ENCODE assay signal across 9 cellular contexts in the genomic region with DNA sequence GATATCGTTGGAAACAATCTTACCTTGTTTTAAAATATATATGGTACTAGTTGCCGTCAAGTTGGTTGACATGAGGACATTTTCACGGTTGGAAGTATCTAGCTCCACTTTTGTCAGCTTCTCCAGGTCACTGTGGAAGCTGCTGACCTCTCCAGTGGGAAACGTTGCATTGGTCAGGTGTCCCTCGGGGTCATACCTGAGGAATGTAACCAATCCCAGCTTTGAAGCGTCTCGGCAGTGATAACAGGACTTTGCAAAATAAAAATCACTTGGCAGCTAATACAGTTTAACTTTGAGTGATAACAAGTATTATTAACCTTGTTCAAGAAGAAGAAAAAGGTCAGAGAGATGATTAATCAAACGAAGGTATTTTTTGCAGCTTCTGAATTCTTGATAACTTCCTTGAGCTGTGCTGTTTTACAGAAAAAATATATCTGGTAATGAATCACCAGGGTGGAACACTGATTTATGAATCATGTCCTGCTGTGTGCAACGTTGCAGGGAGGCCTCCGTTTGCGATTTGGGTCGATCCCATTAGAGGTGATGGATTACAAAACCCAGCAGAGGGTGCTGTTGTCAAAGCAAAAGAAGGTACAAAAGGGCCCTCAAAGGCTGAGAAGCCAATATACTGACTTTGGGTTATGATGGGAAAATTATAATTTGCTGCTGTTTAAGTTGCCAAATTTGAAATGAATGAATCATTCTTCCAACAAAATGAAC.
A peak's percentile ranks its signal among the peaks of the same experiment; 100 is the strongest.
DNase-seq lines count a peak whose midpoint lies in the region; ATAC-seq and TF ChIP-seq lines count a peak whose summit lies in the region.
"Had no signal": no experiment of that assay in that cellular context is flagged by ENCODE, and none has a peak within 500 bp of the region (broad histone marks: within the 10 kb centered on the region; RNA-seq: fewer than 3 reads in every experiment).

No MANE protein-coding gene starts in this region.

- DNase-seq in A673 (ENCODE audit: low spot score) (peak; percentile 85), NCI-H524 (lab: John Stamatoyannopoulos, UW) (peak; percentile 62 to 78), mucosa of gallbladder (ENCODE audit: low spot score) (peak; percentile 69)
- DNase-seq in activated CD4-positive, alpha-beta memory T cell treated with anti-CD3 and anti-CD28 coated beads for 36 hours: peak; percentile 77
- peak in 2 of 3 donors; percentile 4 to 18 for DNase-seq in effector memory CD4-positive, alpha-beta T cell
- peak; percentile 38 to 56 for DNase-seq in stimulated activated CD8-positive, alpha-beta memory T cell treated with anti-CD3 and anti-CD28 coated beads, Interleukin-7, amount 100 ng/mL, for 4 hours (ENCODE audit: low read depth in 2 of 2)

- no peaks in the 10 kb centered on the region for H3K9me3 Mint-ChIP-seq in activated CD4-positive, alpha-beta memory T cell treated with anti-CD3 and anti-CD28 coated beads for 36 hours

- H3K27me3 Mint-ChIP-seq in activated CD4-positive, alpha-beta memory T cell treated with anti-CD3 and anti-CD28 coated beads for 36 hours: no peaks in the 10 kb centered on the region

- H3K27ac Mint-ChIP-seq in activated CD4-positive, alpha-beta memory T cell treated with anti-CD3 and anti-CD28 coated beads for 36 hours: peak overlapping the region; percentile 13

- no peaks in the 10 kb centered on the region for H3K4me1 ChIP-seq in A673 (ENCODE audit: insufficient read depth, low read length, poor library complexity, severe bottlenecking)
- H3K4me1 ChIP-seq in effector memory CD4-positive, alpha-beta T cell (ENCODE audit: control insufficient read depth, insufficient read depth, low read length, poor library complexity, severe bottlenecking): no peaks in the 10 kb centered on the region

- peaks cover 12% of the 10 kb centered on the region for H3K4me1 Mint-ChIP-seq in activated CD4-positive, alpha-beta memory T cell treated with anti-CD3 and anti-CD28 coated beads for 36 hours (ENCODE audit: low read depth)

- H3K36me3 Mint-ChIP-seq in activated CD4-positive, alpha-beta memory T cell treated with anti-CD3 and anti-CD28 coated beads for 36 hours: no peaks in the 10 kb centered on the region

- no peaks in the 10 kb centered on the region for H3K36me3 ChIP-seq in A673 (ENCODE audit: insufficient read depth, low read length, poor library complexity, severe bottlenecking)
- no peaks in the 10 kb centered on the region for H3K36me3 ChIP-seq in effector memory CD4-positive, alpha-beta T cell (ENCODE audit: control insufficient read depth, insufficient read depth, low read length)

- no peaks in the 10 kb centered on the region for H3K9me3 ChIP-seq in A673 (ENCODE audit: low read depth, low read length, poor library complexity, severe bottlenecking)
- H3K9me3 ChIP-seq in effector memory CD4-positive, alpha-beta T cell (ENCODE audit: control insufficient read depth, low read length): no peaks in the 10 kb centered on the region

- ATAC-seq in GM18502 (IDR thresholded peaks at IDR 0.05; ENCODE audit: poor library complexity, unreplicated experiment) (peak; percentile 96), HG03103 (IDR thresholded peaks at IDR 0.05; ENCODE audit: low read depth, unreplicated experiment) (peak; percentile 87)

- CTCF ChIA-PET in A673 (lab: Charles Lee): interaction anchor here (0.5 to 1.3 kb wide), 2 partner anchors 494 to 725 kb away, joined by 3 read pairs; no protein-coding TSS in a partner anchor
- CTCF ChIA-PET in activated CD4-positive, alpha-beta memory T cell treated with anti-CD3 and anti-CD28 coated beads for 36 hours (lab: Charles Lee): interaction anchor here (0.6 to 3.7 kb wide), 11 partner anchors 13 to 725 kb away, joined by 3 to 20 read pairs (median 3); no protein-coding TSS in a partner anchor

- H3K4me3 ChIP-seq in A673 (ENCODE audit: low read depth, low read length, poor library complexity, severe bottlenecking): no peak overlapping the region
- no peak overlapping the region for H3K4me3 ChIP-seq in effector memory CD4-positive, alpha-beta T cell (ENCODE audit: insufficient read depth, low read depth, low read length, poor library complexity, severe bottlenecking)

- POLR2A ChIA-PET in A673 (lab: Charles Lee; ENCODE audit: low non-redundant PET): no interaction called here
- POLR2A ChIA-PET in activated CD4-positive, alpha-beta memory T cell treated with anti-CD3 and anti-CD28 coated beads for 36 hours (lab: Charles Lee): no interaction called here

- H3K27me3 ChIP-seq in A673 (replicated peaks; ENCODE audit: insufficient read depth, low read depth, low read length, poor library complexity): no peaks in the 10 kb centered on the region
- H3K27me3 ChIP-seq in effector memory CD4-positive, alpha-beta T cell (replicated peaks; ENCODE audit: control insufficient read depth, insufficient read depth, low read length, poor library complexity, severe bottlenecking): no peaks in the 10 kb centered on the region

- no peak overlapping the region for H3K4me3 Mint-ChIP-seq in activated CD4-positive, alpha-beta memory T cell treated with anti-CD3 and anti-CD28 coated beads for 36 hours

- no peak overlapping the region for H3K27ac ChIP-seq in A673 (ENCODE audit: low read depth, low read length, poor library complexity, severe bottlenecking)
- H3K27ac ChIP-seq in effector memory CD4-positive, alpha-beta T cell (ENCODE audit: insufficient read depth, low read length, poor library complexity, severe bottlenecking): no peak overlapping the region
- H3K27ac ChIP-seq: HL-60 had no signal

- no TSS peak for BruUV-seq in A673 (replicated peaks; lab: Mats Ljungman, UMichigan)

- intact Hi-C loops in A673 (cut with micrococcal nuclease; ENCODE audit: unreplicated experiment): loop anchor here (2.0 to 10.0 kb wide), 2 partner anchors 724 to 798 kb away; no protein-coding TSS in a partner anchor
- intact Hi-C loops in activated CD4-positive, alpha-beta memory T cell treated with anti-CD3 and anti-CD28 coated beads for 36 hours (cut with micrococcal nuclease): loop anchor here (1.0 to 10.0 kb wide), 3 partner anchors 328 to 725 kb away; no protein-coding TSS in a partner anchor

- TF ChIP-seq CTCF in A673 (conservative IDR thresholded peaks at IDR 0.05; ENCODE audit: low read depth, low read length): peak; percentile 67

Comparison
In these comparisons a context has a peak if more than half of its experiments do, and no peak if none do; other contexts are left out.
1. DNase-seq: peak in every context shown above with its lines; median percentile 85 in A673; 77 in activated CD4-positive, alpha-beta memory T cell treated with anti-CD3 and anti-CD28 coated beads for 36 hours; 70 in NCI-H524; 69 in mucosa of gallbladder; 47 in stimulated activated CD8-positive, alpha-beta memory T cell treated with anti-CD3 and anti-CD28 coated beads, Interleukin-7, amount 100 ng/mL, for 4 hours; 11 in effector memory CD4-positive, alpha-beta T cell.